1 cellular context compared by ENCODE assay signal in the genomic region with DNA sequence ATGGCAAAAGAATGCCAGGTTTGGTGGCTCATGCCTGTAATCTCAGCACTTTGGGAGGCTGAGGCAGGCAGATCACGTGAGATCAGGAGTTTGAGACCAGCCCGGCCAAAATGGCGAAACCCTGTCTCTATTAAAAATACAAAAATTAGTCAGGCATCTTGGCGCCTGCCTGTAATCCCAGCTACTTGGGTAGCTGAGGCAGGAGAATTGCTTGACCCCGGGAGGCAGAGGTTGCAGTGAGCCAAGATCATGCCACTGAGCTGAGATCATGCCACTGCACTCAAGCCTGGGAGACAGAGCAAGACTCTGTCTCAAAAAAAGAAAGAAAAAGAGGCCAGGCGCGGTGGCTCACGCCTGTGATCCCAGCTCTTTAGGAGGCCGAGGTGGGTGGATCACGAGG. TPM values are rescaled to one million over a fixed set of nuclear protein-coding genes. Genes with fewer than 3 reads are reported as not detected.
"Had no signal": no experiment of that assay in that cellular context is flagged by ENCODE, and none has a peak within 500 bp of the region (broad histone marks: within the 10 kb centered on the region; RNA-seq: fewer than 3 reads in every experiment).

No MANE protein-coding gene starts in this region.

RNA-seq across cellular contexts. Expression of a gene that starts 8.3 kb away (rescaled TPM):
- polyA plus RNA-seq: IgD-negative memory B cell had no signal
